20 cellular contexts compared by ENCODE assay signal in the genomic region with DNA sequence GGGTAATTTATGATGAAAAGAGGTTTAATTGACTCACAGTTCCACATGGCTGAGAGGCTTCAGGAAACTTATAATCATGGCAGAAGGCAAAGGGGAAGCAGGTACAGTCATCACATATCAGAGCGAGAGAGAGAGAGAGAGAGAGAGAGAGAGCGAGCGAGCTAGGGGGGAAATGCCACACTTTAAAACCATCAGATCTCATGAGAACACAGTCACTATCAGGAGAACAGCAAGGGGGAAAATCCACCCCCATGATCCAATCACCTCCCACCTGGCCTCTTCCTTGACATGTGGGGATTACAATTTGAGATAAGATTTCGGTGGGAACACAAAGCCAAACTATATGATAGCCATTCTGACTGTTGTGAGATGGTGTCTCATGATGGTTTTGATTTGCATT.
"Had no signal": no experiment of that assay in that cellular context is flagged by ENCODE, and none has a peak within 500 bp of the region (broad histone marks: within the 10 kb centered on the region; RNA-seq: fewer than 3 reads in every experiment).

No MANE protein-coding gene starts in this region.

- H3K4me2 ChIP-seq: PC-9 had no signal

- H3K9me3 ChIP-seq: breast epithelium had no signal

- H3K4me1 ChIP-seq: breast epithelium had no signal

- DNase-seq: activated CD4-positive, alpha-beta T cell treated with anti-CD3 and anti-CD28 coated beads for 4 hours; activated CD8-positive, alpha-beta memory T cell treated with anti-CD3 and anti-CD28 coated beads, Interleukin-2, amount 50 U/mL, for 4 hours; activated CD8-positive, alpha-beta T cell treated with anti-CD3 and anti-CD28 coated beads for 36 hours; activated naive CD4-positive, alpha-beta T cell; activated T-cell treated with anti-CD3 and anti-CD28 coated beads, Interleukin-2, amount 50 U/mL, for 72 hours; aorta; central memory CD4-positive, alpha-beta T cell; MG63; MV-4-11; NCI-H1092 treated with DMSO at 0.1 percent for 48 hours; NCI-H1436 treated with DMSO at 0.1 percent for 48 hours; NCI-H187; NCI-H2081; NCI-H2171 treated with DMSO at 0.1 percent for 48 hours; NCI-H446; NCI-H526; NCI-H774; PC-9; SHP77 treated with DMSO at 0.1 percent for 48 hours had no signal

- H3K36me3 ChIP-seq: breast epithelium, MG63 had no signal

- H3K4me3 ChIP-seq: breast epithelium, MG63, PC-9 had no signal

- H3K27me3 ChIP-seq: breast epithelium, MG63 had no signal

- H3K27ac ChIP-seq: breast epithelium, PC-9 had no signal
